Comparison of ENCODE assay signal across 8 cellular contexts in the genomic region with DNA sequence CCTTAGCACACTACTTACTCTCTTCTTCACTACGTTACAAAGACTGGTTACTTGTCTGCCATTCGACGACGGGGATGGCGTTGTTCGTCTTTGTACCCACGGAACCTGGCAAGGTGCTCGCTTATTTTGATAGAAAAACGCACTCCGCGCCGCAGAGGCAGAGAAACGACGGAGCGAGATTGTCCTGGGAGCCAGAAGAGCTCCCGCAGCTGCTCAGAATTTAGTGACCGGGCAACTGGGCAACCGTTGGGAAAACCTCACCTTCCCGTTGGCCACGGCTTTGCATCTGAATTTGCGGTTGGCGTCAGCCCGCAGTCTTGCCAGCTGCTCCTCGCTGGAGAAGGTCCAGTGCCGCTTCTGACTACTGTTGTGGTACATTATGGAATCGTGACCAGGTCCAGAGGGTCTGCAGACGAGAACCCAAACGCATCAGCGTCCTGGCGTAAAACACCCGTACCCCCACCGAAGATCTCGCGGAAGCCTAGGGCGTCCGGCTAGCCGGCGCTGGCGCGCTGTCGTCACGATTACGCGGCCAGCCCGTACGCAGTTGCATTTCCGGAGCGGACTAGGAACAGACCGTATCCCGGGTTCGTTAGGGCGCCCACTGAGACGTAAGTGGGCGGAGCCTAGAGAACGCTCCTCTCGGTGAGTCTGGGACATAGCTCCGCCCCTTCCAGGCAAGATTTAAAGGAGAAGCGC. TPM values are rescaled to one million over a fixed set of nuclear protein-coding genes. Genes with fewer than 3 reads are reported as not detected.
DNase-seq lines count a peak whose midpoint lies in the region; ATAC-seq and TF ChIP-seq lines count a peak whose summit lies in the region.

Gene CCNH, minus strand, starts transcription at position 514 of the 699 bp plus-strand sequence. Its CDS starts 136 bp downstream, at position 378.

- peak in 2 of 4 experiments; percentile 22 to 36 for TF ChIP-seq CTCF in prostate gland (IDR thresholded peaks at IDR 0.05)

- H3K4me1 ChIP-seq in prostate gland (replicated peaks) (no peaks in the 10 kb centered on the region), urinary bladder (ENCODE audit: insufficient read depth) (no peaks in the 10 kb centered on the region)

- 0% methylated on average over 53 of the region's 58 CpGs for WGBS in prostate gland
- WGBS in urinary bladder: under 1% methylated on average over 58 of the region's 58 CpGs

- no peaks in the 10 kb centered on the region for H3K36me3 ChIP-seq in prostate gland
- peaks cover 2% of the 10 kb centered on the region for H3K36me3 ChIP-seq in urinary bladder (ENCODE audit: insufficient read depth)

- peak; percentile 87 for TF ChIP-seq POLR2A in prostate gland (IDR thresholded peaks at IDR 0.05)

- peak within 1 kb of the TSS; percentile 58 to 77 for H3K4me3 ChIP-seq in prostate gland
- peak within 1 kb of the TSS; percentile 72 for H3K4me3 ChIP-seq in urinary bladder (ENCODE audit: low read depth, low read length)

- intact Hi-C loops in T-helper 2 cell treated with Interferon-gamma antibody and Interleukin-4, amounts not matched to agents 100 ng/mL and 5 ng/mL, for 36 hours (cut with micrococcal nuclease): loop anchor here (1.0 to 10.0 kb wide), 9 partner anchors 8 to 1272 kb away; partner anchors contain the start of genes COX7C and TMEM161B
- intact Hi-C loops in left ventricle myocardium superior (cut with micrococcal nuclease) (no loop called here), prostate gland (cut with DNase I) (loop anchor here (5.0 kb wide), 1 partner anchor 145 kb away; the partner anchor contains the start of gene RASA1)

- ATAC-seq in GM18499 (IDR thresholded peaks at IDR 0.05; ENCODE audit: insufficient read depth, unreplicated experiment) (peak; percentile 99), HG02943 (IDR thresholded peaks at IDR 0.05; ENCODE audit: low read depth, unreplicated experiment) (peak; percentile 99), left ventricle myocardium superior (peak; percentile 99)

- no peaks in the 10 kb centered on the region for H3K9me3 ChIP-seq in prostate gland

- no peaks in the 10 kb centered on the region for H3K27me3 ChIP-seq in prostate gland (replicated peaks; ENCODE audit: insufficient read depth)

- peak; percentile 77 for DNase-seq in NCI-H187 treated with DMSO at 0.1 percent for 48 hours (lab: John Stamatoyannopoulos, UW)
- DNase-seq in anterior cingulate cortex (lab: John Stamatoyannopoulos, UW): peak; percentile 62 to 99 (median 96)
- DNase-seq in left ventricle myocardium superior: peak; percentile 98
- DNase-seq in prostate gland (ENCODE audit: low spot score): peak; percentile 99

- H3K27ac ChIP-seq in prostate gland: peak within 1 kb of the TSS; percentile 90 to 97
- H3K27ac ChIP-seq in urinary bladder (ENCODE audit: low read depth): peak within 1 kb of the TSS; percentile 96

RNA-seq across cellular contexts. Expression of gene CCNH, which starts in this region (rescaled TPM):
- total RNA-seq in T-helper 2 cell treated with Interferon-gamma antibody and Interleukin-4, amounts not matched to agents 100 ng/mL and 5 ng/mL, for 36 hours: 56.2 and 57.9 TPM in 2 replicates
- total RNA-seq in left ventricle myocardium superior: 17.1 TPM
- 10 to 100 TPM; 62.8 to 87.6 TPM for total RNA-seq in prostate gland
- 133 TPM for total RNA-seq in urinary bladder
- polyA plus RNA-seq in urinary bladder: 25.7 TPM

Comparison
In these comparisons a context has a peak if more than half of its experiments do, and no peak if none do; other contexts are left out.
1. Peak in every context shown above with its lines: DNase-seq, ATAC-seq, H3K4me3 ChIP-seq and H3K27ac ChIP-seq.